ENCODE assay signal across 1 cellular context in the genomic region with DNA sequence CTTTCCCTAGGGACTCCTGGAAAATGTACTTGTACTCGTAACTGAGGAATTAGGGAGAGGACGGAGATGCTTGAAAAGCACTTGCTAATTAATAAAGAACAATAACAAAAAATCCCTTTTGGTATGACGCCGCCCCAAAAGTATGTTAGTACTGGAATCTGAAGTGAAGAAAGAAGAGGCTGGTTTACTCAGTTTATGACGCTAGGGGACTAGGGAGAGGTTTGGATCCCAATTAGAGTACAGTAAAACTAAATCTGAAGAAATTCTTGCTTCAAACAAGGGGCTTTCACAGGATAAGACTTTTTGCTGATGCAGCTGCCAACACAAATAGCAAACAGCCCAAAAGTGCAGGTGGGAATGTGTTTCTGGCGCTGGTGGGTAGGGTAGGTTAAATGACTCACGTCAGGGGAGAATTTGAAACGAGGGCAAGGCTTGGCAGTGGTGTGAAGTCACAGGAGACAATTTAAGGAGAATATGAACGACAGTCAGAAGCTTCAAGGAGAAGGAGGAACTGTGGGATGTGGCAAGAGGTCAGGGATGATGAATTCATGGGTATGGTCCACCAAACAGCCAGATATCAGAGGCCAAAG.
TF ChIP-seq lines count a peak whose summit lies in the region.

No MANE protein-coding gene starts in this region.

TF ChIP-seq in HepG2, 621 proteins besides CTCF, POLR2A, EP300 and RAD21:
- TF ChIP-seq, protein P1, sequence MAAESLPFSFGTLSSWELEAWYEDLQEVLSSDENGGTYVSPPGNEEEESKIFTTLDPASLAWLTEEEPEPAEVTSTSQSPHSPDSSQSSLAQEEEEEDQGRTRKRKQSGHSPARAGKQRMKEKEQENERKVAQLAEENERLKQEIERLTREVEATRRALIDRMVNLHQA (CRISPR knock-in tag; IDR thresholded peaks at IDR 0.05): no peak
- TF ChIP-seq, protein P2, sequence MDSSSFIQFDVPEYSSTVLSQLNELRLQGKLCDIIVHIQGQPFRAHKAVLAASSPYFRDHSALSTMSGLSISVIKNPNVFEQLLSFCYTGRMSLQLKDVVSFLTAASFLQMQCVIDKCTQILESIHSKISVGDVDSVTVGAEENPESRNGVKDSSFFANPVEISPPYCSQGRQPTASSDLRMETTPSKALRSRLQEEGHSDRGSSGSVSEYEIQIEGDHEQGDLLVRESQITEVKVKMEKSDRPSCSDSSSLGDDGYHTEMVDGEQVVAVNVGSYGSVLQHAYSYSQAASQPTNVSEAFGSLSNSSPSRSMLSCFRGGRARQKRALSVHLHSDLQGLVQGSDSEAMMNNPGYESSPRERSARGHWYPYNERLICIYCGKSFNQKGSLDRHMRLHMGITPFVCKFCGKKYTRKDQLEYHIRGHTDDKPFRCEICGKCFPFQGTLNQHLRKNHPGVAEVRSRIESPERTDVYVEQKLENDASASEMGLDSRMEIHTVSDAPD (CRISPR knock-in tag; IDR thresholded peaks at IDR 0.05): no peak
- TF ChIP-seq, protein P3, sequence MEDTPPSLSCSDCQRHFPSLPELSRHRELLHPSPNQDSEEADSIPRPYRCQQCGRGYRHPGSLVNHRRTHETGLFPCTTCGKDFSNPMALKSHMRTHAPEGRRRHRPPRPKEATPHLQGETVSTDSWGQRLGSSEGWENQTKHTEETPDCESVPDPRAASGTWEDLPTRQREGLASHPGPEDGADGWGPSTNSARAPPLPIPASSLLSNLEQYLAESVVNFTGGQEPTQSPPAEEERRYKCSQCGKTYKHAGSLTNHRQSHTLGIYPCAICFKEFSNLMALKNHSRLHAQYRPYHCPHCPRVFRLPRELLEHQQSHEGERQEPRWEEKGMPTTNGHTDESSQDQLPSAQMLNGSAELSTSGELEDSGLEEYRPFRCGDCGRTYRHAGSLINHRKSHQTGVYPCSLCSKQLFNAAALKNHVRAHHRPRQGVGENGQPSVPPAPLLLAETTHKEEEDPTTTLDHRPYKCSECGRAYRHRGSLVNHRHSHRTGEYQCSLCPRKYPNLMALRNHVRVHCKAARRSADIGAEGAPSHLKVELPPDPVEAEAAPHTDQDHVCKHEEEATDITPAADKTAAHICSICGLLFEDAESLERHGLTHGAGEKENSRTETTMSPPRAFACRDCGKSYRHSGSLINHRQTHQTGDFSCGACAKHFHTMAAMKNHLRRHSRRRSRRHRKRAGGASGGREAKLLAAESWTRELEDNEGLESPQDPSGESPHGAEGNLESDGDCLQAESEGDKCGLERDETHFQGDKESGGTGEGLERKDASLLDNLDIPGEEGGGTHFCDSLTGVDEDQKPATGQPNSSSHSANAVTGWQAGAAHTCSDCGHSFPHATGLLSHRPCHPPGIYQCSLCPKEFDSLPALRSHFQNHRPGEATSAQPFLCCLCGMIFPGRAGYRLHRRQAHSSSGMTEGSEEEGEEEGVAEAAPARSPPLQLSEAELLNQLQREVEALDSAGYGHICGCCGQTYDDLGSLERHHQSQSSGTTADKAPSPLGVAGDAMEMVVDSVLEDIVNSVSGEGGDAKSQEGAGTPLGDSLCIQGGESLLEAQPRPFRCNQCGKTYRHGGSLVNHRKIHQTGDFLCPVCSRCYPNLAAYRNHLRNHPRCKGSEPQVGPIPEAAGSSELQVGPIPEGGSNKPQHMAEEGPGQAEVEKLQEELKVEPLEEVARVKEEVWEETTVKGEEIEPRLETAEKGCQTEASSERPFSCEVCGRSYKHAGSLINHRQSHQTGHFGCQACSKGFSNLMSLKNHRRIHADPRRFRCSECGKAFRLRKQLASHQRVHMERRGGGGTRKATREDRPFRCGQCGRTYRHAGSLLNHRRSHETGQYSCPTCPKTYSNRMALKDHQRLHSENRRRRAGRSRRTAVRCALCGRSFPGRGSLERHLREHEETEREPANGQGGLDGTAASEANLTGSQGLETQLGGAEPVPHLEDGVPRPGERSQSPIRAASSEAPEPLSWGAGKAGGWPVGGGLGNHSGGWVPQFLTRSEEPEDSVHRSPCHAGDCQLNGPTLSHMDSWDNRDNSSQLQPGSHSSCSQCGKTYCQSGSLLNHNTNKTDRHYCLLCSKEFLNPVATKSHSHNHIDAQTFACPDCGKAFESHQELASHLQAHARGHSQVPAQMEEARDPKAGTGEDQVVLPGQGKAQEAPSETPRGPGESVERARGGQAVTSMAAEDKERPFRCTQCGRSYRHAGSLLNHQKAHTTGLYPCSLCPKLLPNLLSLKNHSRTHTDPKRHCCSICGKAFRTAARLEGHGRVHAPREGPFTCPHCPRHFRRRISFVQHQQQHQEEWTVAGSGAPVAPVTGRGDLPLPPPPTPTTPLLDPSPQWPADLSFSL (CRISPR knock-in tag; IDR thresholded peaks at IDR 0.05): no peak
- no peak for TF ChIP-seq GLI4 (CRISPR knock-in tag; IDR thresholded peaks at IDR 0.05; ENCODE audit: borderline replicate concordance)
- TF ChIP-seq, protein P4, sequence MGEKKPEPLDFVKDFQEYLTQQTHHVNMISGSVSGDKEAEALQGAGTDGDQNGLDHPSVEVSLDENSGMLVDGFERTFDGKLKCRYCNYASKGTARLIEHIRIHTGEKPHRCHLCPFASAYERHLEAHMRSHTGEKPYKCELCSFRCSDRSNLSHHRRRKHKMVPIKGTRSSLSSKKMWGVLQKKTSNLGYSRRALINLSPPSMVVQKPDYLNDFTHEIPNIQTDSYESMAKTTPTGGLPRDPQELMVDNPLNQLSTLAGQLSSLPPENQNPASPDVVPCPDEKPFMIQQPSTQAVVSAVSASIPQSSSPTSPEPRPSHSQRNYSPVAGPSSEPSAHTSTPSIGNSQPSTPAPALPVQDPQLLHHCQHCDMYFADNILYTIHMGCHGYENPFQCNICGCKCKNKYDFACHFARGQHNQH (CRISPR knock-in tag; IDR thresholded peaks at IDR 0.05): no peak
- TF ChIP-seq ZKSCAN8 (CRISPR knock-in tag; IDR thresholded peaks at IDR 0.05; ENCODE audit: borderline replicate concordance): no peak
- no peak for TF ChIP-seq ZNF775 (CRISPR knock-in tag; IDR thresholded peaks at IDR 0.05; ENCODE audit: borderline replicate concordance)
- TF ChIP-seq HDAC6 (IDR thresholded peaks at IDR 0.05; ENCODE audit: low read depth, low read length): no peak
- TF ChIP-seq ZSCAN9 (CRISPR knock-in tag; IDR thresholded peaks at IDR 0.05; ENCODE audit: borderline replicate concordance): no peak
- no peak for TF ChIP-seq ZNF451 (CRISPR knock-in tag; IDR thresholded peaks at IDR 0.05)
- TF ChIP-seq SNAI1 (CRISPR knock-in tag; IDR thresholded peaks at IDR 0.05; ENCODE audit: borderline replicate concordance): no peak
TF ChIP-seq in HepG2: peak in this region for 0.
